ENCODE assay signal across 14 cellular contexts in the genomic region with DNA sequence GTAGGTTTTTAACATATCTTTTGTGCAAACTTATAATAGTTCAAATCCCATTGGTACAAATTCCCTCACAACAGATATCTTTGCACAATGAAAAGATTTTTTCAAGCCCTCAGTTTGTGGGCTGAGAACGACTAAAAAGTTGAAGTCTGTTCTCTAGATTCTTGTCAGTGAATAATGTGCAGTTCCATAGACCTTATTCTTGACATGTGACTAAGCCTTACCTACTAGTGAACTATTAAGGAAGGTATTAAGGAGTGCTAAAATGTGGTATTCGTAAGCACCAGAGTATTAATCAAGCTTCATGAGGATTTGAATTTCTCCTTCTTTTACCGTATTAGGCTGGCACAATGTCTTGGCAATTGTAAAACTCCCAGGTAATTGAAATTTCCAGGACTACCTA.
DNase-seq lines count a peak whose midpoint lies in the region; ATAC-seq and FAIRE-seq lines count a peak whose summit lies in the region.
"Had no signal": no experiment of that assay in that cellular context is flagged by ENCODE, and none has a peak within 500 bp of the region (broad histone marks: within the 10 kb centered on the region; RNA-seq: fewer than 3 reads in every experiment).

No MANE protein-coding gene starts in this region.

- peaks cover 9% of the 10 kb centered on the region for H3K27me3 Mint-ChIP-seq in activated naive CD8-positive, alpha-beta T cell treated with anti-CD3 and anti-CD28 coated beads for 36 hours

- H3K27ac Mint-ChIP-seq in activated naive CD8-positive, alpha-beta T cell treated with anti-CD3 and anti-CD28 coated beads for 36 hours, result peak overlapping the region; percentile 35
- H3K27ac Mint-ChIP-seq: activated naive CD8-positive, alpha-beta T cell treated with anti-CD3 and anti-CD28 coated beads, Interleukin-2, amount 10 ng/mL, durations not matched to agents 7 days and 5 days had no signal

- H3K36me3 Mint-ChIP-seq in activated naive CD8-positive, alpha-beta T cell treated with anti-CD3 and anti-CD28 coated beads for 36 hours, result no peaks in the 10 kb centered on the region
- H3K36me3 Mint-ChIP-seq: activated naive CD8-positive, alpha-beta T cell treated with anti-CD3 and anti-CD28 coated beads, Interleukin-2, amount 10 ng/mL, durations not matched to agents 7 days and 5 days; CD8-positive, alpha-beta memory T cell had no signal

- FAIRE-seq in frontal cortex (lab: Jason Lieb, UNC), result no peak

- ATAC-seq in GM18858 (IDR thresholded peaks at IDR 0.05; ENCODE audit: unreplicated experiment) (peak; percentile 17), HG02852 (IDR thresholded peaks at IDR 0.05; ENCODE audit: unreplicated experiment) (peak; percentile 15), HG03108 (IDR thresholded peaks at IDR 0.05; ENCODE audit: unreplicated experiment) (no peak)
- ATAC-seq: left colon, psoas muscle had no signal

- no peak for DNase-seq in activated naive CD8-positive, alpha-beta T cell treated with anti-CD3 and anti-CD28 coated beads for 36 hours
- DNase-seq in renal cortical epithelial cell (ENCODE audit: low read depth), result peak; percentile 62
- no peak for DNase-seq in frontal cortex (ENCODE audit: low spot score in 2 of 2)
- DNase-seq in germinal center (ENCODE audit: low spot score), result no peak
- DNase-seq: activated naive CD8-positive, alpha-beta T cell treated with anti-CD3 and anti-CD28 coated beads, Interleukin-2, amount 10 ng/mL, durations not matched to agents 7 days and 5 days; CD8-positive, alpha-beta memory T cell; colonic mucosa; left colon; NCI-H2107; NK-92 treated with Interleukin-12 subunit alpha and Interleukin-12 subunit beta, amount 100 ng/mL, for 24 hours; psoas muscle had no signal

- H3K4me3 Mint-ChIP-seq in activated naive CD8-positive, alpha-beta T cell treated with anti-CD3 and anti-CD28 coated beads for 36 hours, result no peak overlapping the region
- H3K4me3 Mint-ChIP-seq: activated naive CD8-positive, alpha-beta T cell treated with anti-CD3 and anti-CD28 coated beads, Interleukin-2, amount 10 ng/mL, durations not matched to agents 7 days and 5 days; CD8-positive, alpha-beta memory T cell had no signal

- H3K4me1 Mint-ChIP-seq in activated naive CD8-positive, alpha-beta T cell treated with anti-CD3 and anti-CD28 coated beads for 36 hours, result peaks cover 64% of the 10 kb centered on the region

- peaks cover 4% of the 10 kb centered on the region for H3K9me3 Mint-ChIP-seq in activated naive CD8-positive, alpha-beta T cell treated with anti-CD3 and anti-CD28 coated beads for 36 hours
- H3K9me3 Mint-ChIP-seq: activated naive CD8-positive, alpha-beta T cell treated with anti-CD3 and anti-CD28 coated beads, Interleukin-2, amount 10 ng/mL, durations not matched to agents 7 days and 5 days; CD8-positive, alpha-beta memory T cell had no signal
